8 cellular contexts compared by ENCODE assay signal in the genomic region with DNA sequence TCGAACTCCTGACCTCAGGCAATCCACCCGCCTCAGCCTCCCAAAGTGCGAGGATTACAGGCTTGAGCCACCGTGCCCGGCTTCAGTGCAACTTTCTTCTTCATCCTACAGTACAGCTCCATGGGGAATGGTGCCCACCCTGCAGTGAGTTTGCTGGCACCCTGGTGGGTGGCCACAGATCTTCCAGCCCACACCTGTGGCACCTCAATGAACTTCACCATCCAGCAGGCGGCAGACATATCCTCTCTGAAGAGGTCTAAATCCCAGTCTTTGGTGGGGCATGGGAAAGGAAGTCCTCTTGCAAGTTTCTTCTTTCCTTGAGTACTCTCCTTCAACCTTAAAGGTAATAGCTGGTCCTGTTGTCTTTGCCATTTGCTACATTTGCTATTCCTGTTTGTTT. TPM values are rescaled to one million over a fixed set of nuclear protein-coding genes. Genes with fewer than 3 reads are reported as not detected.
DNase-seq lines count a peak whose midpoint lies in the region; ATAC-seq and TF ChIP-seq lines count a peak whose summit lies in the region.

No MANE protein-coding gene starts in this region.

- H3K27ac Mint-ChIP-seq in HFFc6 (no peak overlapping the region), naive B cell (peak overlapping the region in 3 of 6 donors; percentile 38 to 93 (median 86))
- H3K27ac Mint-ChIP-seq in activated T-helper 2 cell treated with anti-CD3 and anti-CD28 coated beads, Interferon-gamma antibody, Interleukin-2, Interleukin-4, amounts not matched to agents 10 μg/mL and 5 μg/mL and 100 μg/mL, durations not matched to agents 14 hours and 24 hours and 36 hours: no peak overlapping the region

- H3K4me1 Mint-ChIP-seq in HFFc6 (ENCODE audit: low read depth) (peaks cover 5% of the 10 kb centered on the region), naive B cell (peaks cover 5 to 15% (median 7%) of the 10 kb centered on the region in 3 donors)
- H3K4me1 Mint-ChIP-seq in activated T-helper 2 cell treated with anti-CD3 and anti-CD28 coated beads, Interferon-gamma antibody, Interleukin-2, Interleukin-4, amounts not matched to agents 10 μg/mL and 5 μg/mL and 100 μg/mL, durations not matched to agents 14 hours and 24 hours and 36 hours (ENCODE audit: low read depth): peaks cover 9% of the 10 kb centered on the region

- H3K9me3 Mint-ChIP-seq in HFFc6 (no peaks in the 10 kb centered on the region), naive B cell (no peaks in the 10 kb centered on the region)
- H3K9me3 Mint-ChIP-seq in activated T-helper 2 cell treated with anti-CD3 and anti-CD28 coated beads, Interferon-gamma antibody, Interleukin-2, Interleukin-4, amounts not matched to agents 10 μg/mL and 5 μg/mL and 100 μg/mL, durations not matched to agents 14 hours and 24 hours and 36 hours: no peaks in the 10 kb centered on the region

- peak overlapping the region; percentile 84 for H3K4me3 Mint-ChIP-seq in HFFc6
- H3K4me3 Mint-ChIP-seq in activated T-helper 2 cell treated with anti-CD3 and anti-CD28 coated beads, Interferon-gamma antibody, Interleukin-2, Interleukin-4, amounts not matched to agents 10 μg/mL and 5 μg/mL and 100 μg/mL, durations not matched to agents 14 hours and 24 hours and 36 hours (ENCODE audit: low read depth): peak overlapping the region; percentile 61
- H3K4me3 Mint-ChIP-seq in naive B cell: peak overlapping the region; percentile 28 to 93 (median 77)

- H3K27me3 Mint-ChIP-seq in HFFc6 (ENCODE audit: insufficient read depth) (peaks cover 8% of the 10 kb centered on the region; the same call in 1 of the 2 replicates), naive B cell (peaks cover 0 to 5% (median 3%) of the 10 kb centered on the region in 3 donors)
- H3K27me3 Mint-ChIP-seq in activated T-helper 2 cell treated with anti-CD3 and anti-CD28 coated beads, Interferon-gamma antibody, Interleukin-2, Interleukin-4, amounts not matched to agents 10 μg/mL and 5 μg/mL and 100 μg/mL, durations not matched to agents 14 hours and 24 hours and 36 hours (ENCODE audit: low read depth): no peaks in the 10 kb centered on the region

- ATAC-seq in naive B cell (ENCODE audit: low read depth in 2 of 2) (no peak), HG02642 (IDR thresholded peaks at IDR 0.05; ENCODE audit: poor library complexity, unreplicated experiment) (no peak), GM18505 (IDR thresholded peaks at IDR 0.05; ENCODE audit: unreplicated experiment) (no peak)

- no peaks in the 10 kb centered on the region for H3K36me3 Mint-ChIP-seq in HFFc6 (ENCODE audit: low read depth)
- H3K36me3 Mint-ChIP-seq in activated T-helper 2 cell treated with anti-CD3 and anti-CD28 coated beads, Interferon-gamma antibody, Interleukin-2, Interleukin-4, amounts not matched to agents 10 μg/mL and 5 μg/mL and 100 μg/mL, durations not matched to agents 14 hours and 24 hours and 36 hours (ENCODE audit: low read depth): no peaks in the 10 kb centered on the region
- H3K36me3 Mint-ChIP-seq in naive B cell: no peaks in the 10 kb centered on the region

- no peak for TF ChIP-seq POLR2A in GM18505 (IDR thresholded peaks at IDR 0.05; ENCODE audit: borderline replicate concordance, extremely low read depth, insufficient read depth, insufficient read length)

- DNase-seq in ELF-1 (ENCODE audit: low read depth, low spot score) (peak; percentile 17), HFFc6 (no peak), naive B cell (no peak), ACHN (no peak)
- DNase-seq in activated T-helper 2 cell treated with anti-CD3 and anti-CD28 coated beads, Interferon-gamma antibody, Interleukin-2, Interleukin-4, amounts not matched to agents 10 μg/mL and 5 μg/mL and 100 μg/mL, durations not matched to agents 14 hours and 24 hours and 36 hours (ENCODE audit: low spot score): no peak
- DNase-seq in stimulated activated CD4-positive, alpha-beta T cell treated with anti-CD3 and anti-CD28 coated beads, Interleukin-12 subunit alpha, Interleukin-12 subunit beta, amount 100 ng/mL, for 4 hours: no peak

- TF ChIP-seq CTCF in HFFc6 (IDR thresholded peaks at IDR 0.05): no peak

- in situ Hi-C loops in ACHN (cut with HindIII; ENCODE audit: low pct_ligation_motif_present, low pct_unique_long_range_greater_than_20kb, low sequenced_read_pairs): no loop called here

- intact Hi-C loops in activated T-helper 2 cell treated with anti-CD3 and anti-CD28 coated beads, Interferon-gamma antibody, Interleukin-2, Interleukin-4, amounts not matched to agents 10 μg/mL and 5 μg/mL and 100 μg/mL, durations not matched to agents 14 hours and 24 hours and 36 hours (cut with micrococcal nuclease): loop anchor here (2.0 to 10.0 kb wide), 3 partner anchors 94 to 254 kb away; partner anchors contain the start of genes RBBP4 and ZBTB8OS

RNA-seq across cellular contexts. Expression of gene ZBTB8A, which starts 18.1 kb away (rescaled TPM):
- 1 to 10 TPM; 4.4 to 6.8 (median 5.6) TPM for total RNA-seq in HFFc6 (2021; fragmentation: NEBNext Ultra II Directional; extraction: Animal tissue kit (Norgen Biotek cat#: 25700))
- total RNA-seq in activated T-helper 2 cell treated with anti-CD3 and anti-CD28 coated beads, Interferon-gamma antibody, Interleukin-2, Interleukin-4, amounts not matched to agents 10 μg/mL and 5 μg/mL and 100 μg/mL, durations not matched to agents 14 hours and 24 hours and 36 hours: 0.90 and 0.96 TPM in 2 replicates
- polyA plus RNA-seq in naive B cell (ENCODE audit: low read depth in 6 of 6): not detected

RNA-seq across cellular contexts. Expression of gene ZBTB8B, which starts 56.3 kb away (rescaled TPM):
- not detected for total RNA-seq in HFFc6 (2021; fragmentation: NEBNext Ultra II Directional; extraction: Animal tissue kit (Norgen Biotek cat#: 25700))
- 0.02 TPM in 1 of 2 replicates, not detected in the other for total RNA-seq in activated T-helper 2 cell treated with anti-CD3 and anti-CD28 coated beads, Interferon-gamma antibody, Interleukin-2, Interleukin-4, amounts not matched to agents 10 μg/mL and 5 μg/mL and 100 μg/mL, durations not matched to agents 14 hours and 24 hours and 36 hours
- polyA plus RNA-seq in naive B cell (ENCODE audit: low read depth in 6 of 6): not detected
